5 cellular contexts compared by ENCODE assay signal in the genomic region with DNA sequence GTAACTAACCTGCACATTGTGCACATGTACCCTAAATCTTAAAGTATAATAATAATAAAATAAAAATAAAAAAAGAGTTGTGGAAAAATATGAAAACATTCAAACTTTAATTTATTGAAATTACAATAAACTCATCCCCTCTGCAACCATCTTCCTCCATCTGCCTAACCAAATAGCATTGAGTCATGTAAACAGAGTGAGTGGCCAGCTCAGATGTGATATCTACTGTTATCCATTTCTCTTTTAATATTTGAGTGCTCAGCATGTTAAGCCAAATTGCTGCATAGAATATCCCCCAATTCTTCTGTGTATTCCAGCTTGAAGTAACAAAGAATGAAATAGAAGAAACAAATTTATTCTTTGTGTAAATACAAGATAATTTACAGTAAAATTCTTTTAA.
"Had no signal": no experiment of that assay in that cellular context is flagged by ENCODE, and none has a peak within 500 bp of the region (broad histone marks: within the 10 kb centered on the region; RNA-seq: fewer than 3 reads in every experiment).

No MANE protein-coding gene starts in this region.

- H3K4me2 ChIP-seq: GM23338, KMS-11 had no signal

- ATAC-seq: GM23338 had no signal

- H3K4me3 ChIP-seq: GM23338 had no signal

- H2AFZ ChIP-seq: GM23338 had no signal

- DNase-seq: H9, HCEC 1CT, KBM-7 had no signal

- H3K27ac ChIP-seq: KMS-11 had no signal

- H3K9ac ChIP-seq: KMS-11 had no signal
